Comparison of ENCODE assay signal across 8 cellular contexts in the genomic region with DNA sequence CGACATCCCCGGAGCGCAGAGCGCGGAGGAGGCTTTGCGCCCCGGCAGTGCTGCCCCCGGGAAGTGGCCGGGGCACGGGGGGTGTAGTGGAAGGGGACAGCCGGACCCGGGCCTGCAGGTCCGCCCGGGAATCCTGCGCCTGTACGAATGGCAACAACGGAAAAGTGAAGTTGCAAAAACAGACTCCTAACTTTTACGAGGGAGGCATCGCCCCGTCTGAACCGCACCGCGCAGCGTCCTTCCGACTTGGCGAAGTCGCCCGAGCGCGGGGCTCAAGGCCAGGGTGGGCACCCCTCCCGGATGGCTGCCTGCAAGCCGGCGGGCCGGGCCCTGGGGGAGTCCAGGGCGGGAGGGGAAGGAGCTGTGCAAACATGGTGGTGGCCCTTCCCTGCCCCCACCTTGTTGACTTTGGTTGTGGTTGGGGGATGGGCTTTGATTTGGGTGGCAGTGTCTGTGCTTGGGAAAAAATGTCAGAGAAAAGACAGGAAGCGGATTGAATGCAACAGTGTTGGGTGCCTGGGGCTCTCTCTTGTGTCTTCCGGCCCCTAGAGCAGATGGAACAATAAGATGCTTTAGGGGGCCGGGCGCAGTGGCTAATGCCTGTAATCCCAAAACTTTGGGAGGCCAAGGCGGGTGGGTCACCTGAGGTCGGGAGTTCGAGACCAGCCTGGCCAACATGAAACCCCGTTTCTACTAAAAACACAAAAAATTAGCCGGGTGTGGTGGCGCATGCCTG. TPM values are rescaled to one million over a fixed set of nuclear protein-coding genes. Genes with fewer than 3 reads are reported as not detected.
A peak's percentile ranks its signal among the peaks of the same experiment; 100 is the strongest.
DNase-seq lines count a peak whose midpoint lies in the region; ATAC-seq and TF ChIP-seq lines count a peak whose summit lies in the region.

No MANE protein-coding gene starts in this region.

- DNase-seq in DND-41 (peak; percentile 89), KBM-7 (peak; percentile 74), T follicular helper cell (ENCODE audit: low read depth) (peak; percentile 64), body of pancreas (peak; percentile 58 to 69 (median 68)), sciatic nerve (ENCODE audit: low spot score) (peak; percentile 78), dedifferentiated amniotic fluid mesenchymal stem cell (ENCODE audit: extremely low spot score) (no peak), GM10248 (ENCODE audit: extremely low spot score) (no peak)

- H3K36me3 ChIP-seq in DND-41 (ENCODE audit: insufficient read depth, low read length) (peaks cover 13% of the 10 kb centered on the region), body of pancreas (replicated peaks in 1 of 2; ENCODE audit: insufficient read depth in 1 of 2, low read depth in 2 of 2) (no peaks in the 10 kb centered on the region)

- H3K4me3 ChIP-seq in DND-41 (ENCODE audit: low read depth in 1 of 2, low read length in 2 of 2) (peak overlapping the region; percentile 76 to 87), body of pancreas (peak overlapping the region; percentile 79 to 81), iPS-11a (ENCODE audit: low read depth, low read length) (peak overlapping the region; percentile 70)

- peak; percentile 62 for ATAC-seq in DND-41 (ENCODE audit: insufficient read depth, low read depth)
- peak; percentile 25 for ATAC-seq in body of pancreas
- ATAC-seq in sciatic nerve: peak; percentile 50

- H3K4me1 ChIP-seq in DND-41 (ENCODE audit: insufficient read depth, low read length): peaks cover 50% of the 10 kb centered on the region
- peaks cover 47% of the 10 kb centered on the region for H3K4me1 ChIP-seq in body of pancreas

- peak overlapping the region; percentile 99 for H3K9ac ChIP-seq in DND-41 (ENCODE audit: low read depth, low read length)

- H4K20me1 ChIP-seq in DND-41 (ENCODE audit: insufficient read depth, low read length): peaks cover 9% of the 10 kb centered on the region; the same call in 1 of the 2 replicates

- intact Hi-C loops in body of pancreas (cut with DNase I) (loop anchor here (10.0 kb wide), 1 partner anchor 167 kb away; no protein-coding TSS in a partner anchor), sciatic nerve (cut with DNase I) (no loop called here)

- no peaks in the 10 kb centered on the region for H3K9me3 ChIP-seq in DND-41 (ENCODE audit: insufficient read depth, low read length, severe bottlenecking)
- H3K9me3 ChIP-seq in body of pancreas: no peaks in the 10 kb centered on the region

- H3K27me3 ChIP-seq in DND-41 (ENCODE audit: insufficient read depth, low read length, poor library complexity) (no peaks in the 10 kb centered on the region), body of pancreas (no peaks in the 10 kb centered on the region)

- peak overlapping the region; percentile 75 for H2AFZ ChIP-seq in DND-41 (ENCODE audit: low read depth, low read length)

- POLR2A ChIA-PET in GM10248 (lab: Yijun Ruan, JAX): no interaction called here

- WGBS in body of pancreas, 2 donors: 4 to 25% methylated on average over 13 to 45 of the region's 45 CpGs

- in situ Hi-C loops in KBM-7 (cut with MboI; ENCODE audit: low pct_unique_long_range_greater_than_20kb, low sequenced_read_pairs): no loop called here

- peak in 2 of 3 donors; percentile 39 to 51 for TF ChIP-seq POLR2A in body of pancreas (IDR thresholded peaks at IDR 0.05)

- peak overlapping the region; percentile 98 for H3K27ac ChIP-seq in DND-41 (ENCODE audit: low read length)
- H3K27ac ChIP-seq in body of pancreas: peak overlapping the region; percentile 95 to 99 (median 96)

- CTCF ChIA-PET in GM10248 (lab: Yijun Ruan, JAX): no interaction called here

- H3K79me2 ChIP-seq in DND-41 (ENCODE audit: insufficient read depth, low read length): peaks cover 46% of the 10 kb centered on the region

- TF ChIP-seq CTCF in DND-41 (IDR thresholded peaks at IDR 0.05; ENCODE audit: borderline replicate concordance, extremely low read depth, low read length, poor library complexity, severe bottlenecking) (no peak), body of pancreas (IDR thresholded peaks at IDR 0.05) (no peak), GM10248 (IDR thresholded peaks at IDR 0.05; ENCODE audit: control extremely low read depth, extremely low read depth, low read depth, missing control alignments) (no peak)

- H3K4me2 ChIP-seq in DND-41 (ENCODE audit: insufficient read depth, low read length): peak overlapping the region; percentile 93

RNA-seq across cellular contexts. Expression of gene RNF213, which starts 0.7 kb away (rescaled TPM):
- total RNA-seq in body of pancreas: 10 to 100 TPM; 60.7 to 69.5 TPM
- total RNA-seq in sciatic nerve: 178 TPM

RNA-seq across cellular contexts. Expression of gene SLC26A11, which starts 41.1 kb away (rescaled TPM):
- total RNA-seq in body of pancreas: 10 to 100 TPM in 1 of 2 donors, 1 to 10 TPM in 1; 7.5 to 11.5 TPM
- total RNA-seq in sciatic nerve: 35.9 TPM

RNA-seq across cellular contexts. Expression of gene SGSH, which starts 41.2 kb away (rescaled TPM):
- 10 to 100 TPM; 29.6 to 42.8 TPM for total RNA-seq in body of pancreas
- 46.8 TPM for total RNA-seq in sciatic nerve

Comparison
In these comparisons a context has a peak if more than half of its experiments do, and no peak if none do; other contexts are left out.
1. DNase-seq: peak in DND-41 (single experiment), KBM-7 (single experiment), T follicular helper cell (single experiment), body of pancreas (4 of 4) and sciatic nerve (single experiment); none in dedifferentiated amniotic fluid mesenchymal stem cell (single experiment) and GM10248 (single experiment).
2. Peak in every context shown above with its lines, with median percentiles within 50 percentile points of each other: ATAC-seq and H3K4me3 ChIP-seq.